ENCODE assay signal across 9 cellular contexts in the genomic region with DNA sequence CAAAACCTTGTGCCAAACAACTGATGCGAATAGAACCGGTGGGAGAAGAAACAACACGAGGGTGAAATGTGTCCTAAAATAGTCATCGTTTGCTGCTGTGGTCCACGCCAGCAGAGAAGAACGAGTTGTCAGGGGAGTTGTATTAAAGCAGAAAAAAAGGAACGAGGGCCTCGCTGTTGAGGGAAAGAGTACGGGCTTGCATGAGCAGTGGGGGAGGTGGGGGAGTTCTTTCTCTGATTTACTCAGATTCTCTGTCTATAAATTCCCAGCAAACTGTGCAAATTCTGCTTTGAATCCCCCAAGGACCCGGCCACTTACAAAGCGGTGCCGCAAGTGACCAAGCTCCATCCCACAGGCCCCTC.
DNase-seq lines count a peak whose midpoint lies in the region; ATAC-seq and TF ChIP-seq lines count a peak whose summit lies in the region.
"Had no signal": no experiment of that assay in that cellular context is flagged by ENCODE, and none has a peak within 500 bp of the region (broad histone marks: within the 10 kb centered on the region; RNA-seq: fewer than 3 reads in every experiment).

No MANE protein-coding gene starts in this region.

- no peaks in the 10 kb centered on the region for H3K9me3 ChIP-seq in MM.1S (replicated peaks; ENCODE audit: insufficient read depth, low read length)
- H3K9me3 ChIP-seq in thoracic aorta = no peaks in the 10 kb centered on the region

- no peaks in the 10 kb centered on the region for H4K20me1 ChIP-seq in MM.1S (ENCODE audit: insufficient read depth, low read length)

- H3K27me3 ChIP-seq in MM.1S (replicated peaks; ENCODE audit: insufficient read depth, low read length) (no peaks in the 10 kb centered on the region), thoracic aorta (replicated peaks; ENCODE audit: insufficient read depth) (no peaks in the 10 kb centered on the region)

- H3K4me3 ChIP-seq in MM.1S (ENCODE audit: low read length) (no peak overlapping the region), thoracic aorta (peak overlapping the region; percentile 43)

- H3K9ac ChIP-seq in MM.1S (ENCODE audit: low read length) = no peak overlapping the region

- peak overlapping the region; percentile 43; the same call in 1 of the 2 replicates for H3K4me2 ChIP-seq in MM.1S (ENCODE audit: low read depth, low read length)

- TF ChIP-seq CTCF in MM.1S (IDR thresholded peaks at IDR 0.05; ENCODE audit: low read length) = no peak
- TF ChIP-seq CTCF in thoracic aorta (IDR thresholded peaks at IDR 0.05) = no peak
- TF ChIP-seq CTCF in RWPE1 (conservative IDR thresholded peaks at IDR 0.05; ENCODE audit: low read depth) = no peak

- H3K27ac ChIP-seq in MM.1S (ENCODE audit: low read length) (no peak overlapping the region), thoracic aorta (peak overlapping the region in 1 of 2 donors; percentile 47), RWPE1 (no peak overlapping the region)

- H3K4me1 ChIP-seq in MM.1S (ENCODE audit: low read length) (no peaks in the 10 kb centered on the region), thoracic aorta (ENCODE audit: control insufficient read depth in 1 of 2, low read depth in 2 of 2) (peaks cover 8 to 14% of the 10 kb centered on the region in 2 donors)

- CTCF ChIA-PET in RWPE1 (lab: Yijun Ruan, JAX) = no interaction called here

- H3K36me3 ChIP-seq in MM.1S (replicated peaks; ENCODE audit: insufficient read depth, low read length) (no peaks in the 10 kb centered on the region), thoracic aorta (no peaks in the 10 kb centered on the region)

- DNase-seq in MM.1S (no peak), left kidney (ENCODE audit: low read depth, low spot score) (peak; percentile 30), thoracic aorta (ENCODE audit: low spot score) (no peak), NCI-H345 treated with DMSO at 0.1 percent for 48 hours (lab: John Stamatoyannopoulos, UW; ENCODE audit: unreplicated experiment) (no peak), RWPE1 (ENCODE audit: low spot score) (no peak)
- DNase-seq: NCI-H1694 had no signal

- POLR2A ChIA-PET in RWPE1 (lab: Yijun Ruan, JAX; ENCODE audit: low non-redundant PET) = no interaction called here

- no peaks in the 10 kb centered on the region for H3F3A ChIP-seq in MM.1S (ENCODE audit: insufficient read depth, low read length)

- ATAC-seq in GM21723 (IDR thresholded peaks at IDR 0.05; ENCODE audit: unreplicated experiment) (peak; percentile 53), thoracic aorta (ENCODE audit: insufficient number of reproducible peaks, low FRiP score, low read depth) (no peak), GM18511 (IDR thresholded peaks at IDR 0.05; ENCODE audit: unreplicated experiment) (no peak)
- ATAC-seq: SK-N-SH treated with all-trans-retinoic acid at 6 μM for 48 hours had no signal

- no peaks in the 10 kb centered on the region for H3K9me2 ChIP-seq in MM.1S (replicated peaks; ENCODE audit: insufficient read depth, low read length)

- H2AFZ ChIP-seq in MM.1S (ENCODE audit: low read length) = peak overlapping the region; percentile 11; the same call in 1 of the 2 replicates

- no peaks in the 10 kb centered on the region for H3K79me2 ChIP-seq in MM.1S (ENCODE audit: low read length)
